In genomic region chr14:61034416-61035100, GRCh38 we compare ENCODE assay signal across 8 cellular contexts. TPM values are rescaled to one million over a fixed set of nuclear protein-coding genes. Genes with fewer than 3 reads are reported as not detected.
DNase-seq lines count a peak whose midpoint lies in the region; ATAC-seq lines count a peak whose summit lies in the region.

No MANE protein-coding gene starts in this region.

- H3K4me2 ChIP-seq in neuronal stem cell (ENCODE audit: insufficient read depth, low read length, poor library complexity, severe bottlenecking): no peak overlapping the region

- DNase-seq in DMS79 (lab: John Stamatoyannopoulos, UW) (peak; percentile 89), SHP77 (lab: John Stamatoyannopoulos, UW) (peak; percentile 26 to 45), left lobe of liver (ENCODE audit: low spot score) (no peak), NCI-H146 treated with DMSO at 0.1 percent for 48 hours (lab: John Stamatoyannopoulos, UW; ENCODE audit: unreplicated experiment) (no peak), neuronal stem cell (ENCODE audit: low spot score) (no peak)
- DNase-seq in effector CD4-positive, alpha-beta T cell: no peak

- H3K4me3 ChIP-seq in neuronal stem cell (ENCODE audit: low read length in 2 of 2): no peak overlapping the region

- peak; percentile 86 for ATAC-seq in GM19463 (IDR thresholded peaks at IDR 0.05; ENCODE audit: unreplicated experiment)
- peak; percentile 90 for ATAC-seq in HG03432 (IDR thresholded peaks at IDR 0.05; ENCODE audit: unreplicated experiment)
- ATAC-seq in left lobe of liver: no peak

- H3K27ac ChIP-seq in neuronal stem cell (replicated peaks; ENCODE audit: low read length): no peak overlapping the region

- H2BK120ac ChIP-seq in neuronal stem cell (ENCODE audit: low read depth, low read length): no peak overlapping the region

- H3K4me1 ChIP-seq in neuronal stem cell (ENCODE audit: control insufficient read depth in 2 of 2, insufficient read depth in 1 of 2, low read depth in 1 of 2, low read length in 2 of 2): no peaks in the 10 kb centered on the region

- no peak overlapping the region for H2BK12ac ChIP-seq in neuronal stem cell (ENCODE audit: low read length)

- no peaks in the 10 kb centered on the region for H3K79me1 ChIP-seq in neuronal stem cell (ENCODE audit: low read depth, low read length)

- no peak overlapping the region for H3K23ac ChIP-seq in neuronal stem cell (ENCODE audit: low read depth, low read length, poor library complexity)

- no CpG with 5 or more reads among the region's 4 CpGs for WGBS in neuronal stem cell (ENCODE audit: extremely low coverage in 2 of 2, insufficient read length in 2 of 2, insufficient replicate concordance in 1 of 2), 2 donors

- H2AK5ac ChIP-seq in neuronal stem cell (ENCODE audit: low read depth, low read length): no peak overlapping the region

- no peaks in the 10 kb centered on the region for H3K27me3 ChIP-seq in neuronal stem cell (ENCODE audit: control insufficient read depth in 3 of 3, insufficient read depth in 3 of 3, low read depth in 1 of 3, low read length in 3 of 3)

- H3K36me3 ChIP-seq in neuronal stem cell (replicated peaks in 1 of 2; ENCODE audit: control insufficient read depth in 2 of 2, insufficient read depth in 2 of 2, low read length in 2 of 2): no peaks in the 10 kb centered on the region

- no peak overlapping the region for H3K9ac ChIP-seq in neuronal stem cell (ENCODE audit: low read depth, low read length, poor library complexity)

- no peak overlapping the region for H2BK5ac ChIP-seq in neuronal stem cell (ENCODE audit: low read length)

- H3K9me3 ChIP-seq in neuronal stem cell (replicated peaks in 1 of 2; ENCODE audit: control insufficient read depth in 2 of 2, insufficient read depth in 1 of 2, low read depth in 1 of 2, low read length in 2 of 2): no peaks in the 10 kb centered on the region

- H2BK15ac ChIP-seq in neuronal stem cell (ENCODE audit: low read length): no peak overlapping the region

- no peak overlapping the region for H2AFZ ChIP-seq in neuronal stem cell (ENCODE audit: low read length)

- H3K4ac ChIP-seq in neuronal stem cell (ENCODE audit: low read length): no peak overlapping the region

- H4K91ac ChIP-seq in neuronal stem cell (ENCODE audit: low read depth, low read length, poor library complexity): no peak overlapping the region

- H3K14ac ChIP-seq in neuronal stem cell (ENCODE audit: low read length): no peak overlapping the region

- no peak overlapping the region for H3K18ac ChIP-seq in neuronal stem cell (ENCODE audit: low read length)

- no peak overlapping the region for H4K8ac ChIP-seq in neuronal stem cell (ENCODE audit: low read depth, low read length)

RNA-seq across cellular contexts. Expression of gene SLC38A6, which starts 53.5 kb away (rescaled TPM):
- 3.1 TPM for total RNA-seq in left lobe of liver
- polyA plus RNA-seq in neuronal stem cell (2013, experiment 1 of 2): 6.3 TPM
- polyA plus RNA-seq in neuronal stem cell (2013, experiment 2 of 2): 7.2 TPM

RNA-seq across cellular contexts. Expression of gene TRMT5, which starts 53.7 kb away (rescaled TPM):
- total RNA-seq in left lobe of liver: 5.6 TPM
- polyA plus RNA-seq in neuronal stem cell (2013, experiment 1 of 2): 9.9 TPM
- 8.8 TPM for polyA plus RNA-seq in neuronal stem cell (2013, experiment 2 of 2)

Comparison
In these comparisons a context has a peak if more than half of its experiments do, and no peak if none do; other contexts are left out.
1. DNase-seq: peak in DMS79 (single experiment) and SHP77 (2 of 2); none in effector CD4-positive, alpha-beta T cell (single experiment), left lobe of liver (single experiment), NCI-H146 treated with DMSO at 0.1 percent for 48 hours (single experiment) and neuronal stem cell (single experiment).